Comparison of ENCODE assay signal across 8 cellular contexts in genomic region chrX:13653022-13653693, GRCh38. TPM values are rescaled to one million over a fixed set of nuclear protein-coding genes. Genes with fewer than 3 reads are reported as not detected.
A peak's percentile ranks its signal among the peaks of the same experiment; 100 is the strongest.
DNase-seq lines count a peak whose midpoint lies in the region; ATAC-seq lines count a peak whose summit lies in the region.

Gene TCEANC, plus strand, starts transcription at chrX:13653141. Its CDS starts 9,368 bp downstream, at chrX:13662509.

- DNase-seq in AML-193 (lab: John Stamatoyannopoulos, UW) (peak; percentile 71 to 72), NCI-H460 (ENCODE audit: extremely low read depth, low read depth) (peak; percentile 96), cerebellum (ENCODE audit: low spot score) (peak; percentile 89), islet precursor cell (peak; percentile 98)
- peak; percentile 95 for DNase-seq in activated CD4-positive, CD25-positive, alpha-beta regulatory T cell treated with anti-CD3 and anti-CD28 coated beads, Interleukin-2, amount 50 U/mL, for 72 hours
- DNase-seq in stimulated activated CD4-positive, alpha-beta T cell treated with anti-CD3 and anti-CD28 coated beads, Interleukin-12 subunit alpha, Interleukin-12 subunit beta, amount 100 ng/mL, for 4 hours = peak; percentile 87

- ATAC-seq in GM19043 (IDR thresholded peaks at IDR 0.05; ENCODE audit: low read depth, unreplicated experiment) (peak; percentile 90), HG03354 (IDR thresholded peaks at IDR 0.05; ENCODE audit: poor library complexity, severe bottlenecking, unreplicated experiment) (peak; percentile 96)

RNA-seq across cellular contexts. Expression of gene TCEANC, which starts in this region (rescaled TPM):
- 2.9 and 3.5 TPM in 2 replicates for total RNA-seq in NCI-H460 (2014; rRNA removed; shearing (Covaris generic))
- 0.66 and 2.2 TPM in 2 replicates for polyA plus RNA-seq in NCI-H460 (2014; cell fraction: nucleus; rRNA removed)
- 9.0 TPM for total RNA-seq in cerebellum

Comparison
In these comparisons a context has a peak if more than half of its experiments do, and no peak if none do; other contexts are left out.
1. Peak in every context shown above with its lines: DNase-seq and ATAC-seq.